Comparison of ENCODE assay signal across 12 cellular contexts in the genomic region with DNA sequence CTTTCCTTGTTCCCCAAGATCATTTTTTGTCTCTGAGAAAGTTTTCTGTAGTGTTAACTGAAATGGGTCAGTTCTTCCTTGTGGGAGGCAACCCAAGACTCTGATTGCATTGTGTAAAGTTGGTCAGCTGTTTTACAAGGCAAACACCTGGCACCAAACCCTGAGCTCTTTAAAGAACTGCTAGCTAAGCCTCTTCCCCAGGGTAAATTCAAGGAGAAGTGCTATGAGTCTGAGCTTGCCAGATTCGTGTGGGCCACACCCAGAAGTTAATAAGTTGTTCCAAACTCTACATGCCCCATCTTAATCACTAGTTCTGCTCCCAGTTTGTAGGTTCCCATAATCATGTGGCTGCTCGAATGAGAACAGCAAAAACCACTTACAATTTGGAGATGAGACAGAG.
DNase-seq lines count a peak whose midpoint lies in the region; ATAC-seq, FAIRE-seq and TF ChIP-seq lines count a peak whose summit lies in the region.
"Had no signal": no experiment of that assay in that cellular context is flagged by ENCODE, and none has a peak within 500 bp of the region (broad histone marks: within the 10 kb centered on the region; RNA-seq: fewer than 3 reads in every experiment).

No MANE protein-coding gene starts in this region.

- WGBS in pancreas, 2 donors: 11 to 17% methylated on average over 2 of the region's 2 CpGs
- WGBS in psoas muscle, 3 donors: 28 to 36% (median 33%) methylated on average over 2 of the region's 2 CpGs

- TF ChIP-seq CTCF in AG10803 (conservative IDR thresholded peaks at IDR 0.05; ENCODE audit: low read length) (no peak), pancreas (IDR thresholded peaks at IDR 0.05) (no peak), psoas muscle (IDR thresholded peaks at IDR 0.05) (no peak)

- H3K27ac ChIP-seq in epithelial cell of prostate: peak overlapping the region; percentile 47
- peak overlapping the region in 3 of 4 donors; percentile 5 to 69 (median 65) for H3K27ac ChIP-seq in pancreas
- H3K27ac ChIP-seq in psoas muscle: no peak overlapping the region

- H3K9me3 ChIP-seq in pancreas (no peaks in the 10 kb centered on the region), psoas muscle (no peaks in the 10 kb centered on the region)

- H3K4me3 ChIP-seq in AG10803 (ENCODE audit: low read length): no peak overlapping the region
- H3K4me3 ChIP-seq in pancreas: no peak overlapping the region
- no peak overlapping the region for H3K4me3 ChIP-seq in psoas muscle
- H3K4me3 ChIP-seq: skin epidermis had no signal

- DNase-seq in AG10803 (ENCODE audit: low read depth) (peak; percentile 41), LoVo (ENCODE audit: low spot score) (peak; percentile 79), epithelial cell of prostate (ENCODE audit: low read depth, low spot score) (peak; percentile 94), pancreas (peak in 4 of 6 donors; percentile 48 to 82 (median 80)), NOMO-1 treated with dmso at 0.1 percent for 144 hours (lab: John Stamatoyannopoulos, UW; ENCODE audit: unreplicated experiment) (no peak), NOMO-1 (lab: John Stamatoyannopoulos, UW; ENCODE audit: unreplicated experiment in 2 of 2) (no peak), psoas muscle (no peak)
- DNase-seq: activated T-cell treated with anti-CD3 and anti-CD28 coated beads, Interleukin-2, amount 50 U/mL, for 1 hour had no signal

- FAIRE-seq in pancreas (lab: Jason Lieb, UNC): peak; percentile 85
- FAIRE-seq: urothelium cell line had no signal

- peaks cover 27 to 55% (median 55%) of the 10 kb centered on the region in 3 donors for H3K4me1 ChIP-seq in pancreas
- no peaks in the 10 kb centered on the region for H3K4me1 ChIP-seq in psoas muscle

- ATAC-seq in pancreas (peak; percentile 87 to 91 (median 89)), HG02938 (IDR thresholded peaks at IDR 0.05; ENCODE audit: unreplicated experiment) (no peak), psoas muscle (no peak)
- ATAC-seq: WTC11 had no signal

- H3K36me3 ChIP-seq in pancreas (no peaks in the 10 kb centered on the region), psoas muscle (ENCODE audit: insufficient read depth in 1 of 2, low read depth in 1 of 2) (no peaks in the 10 kb centered on the region)

- no peaks in the 10 kb centered on the region for H3K27me3 ChIP-seq in pancreas
- H3K27me3 ChIP-seq in psoas muscle (ENCODE audit: insufficient read depth in 3 of 3, low read length in 2 of 3): no peaks in the 10 kb centered on the region

- intact Hi-C loops in pancreas (cut with DNase I): no loop called here
- intact Hi-C loops in psoas muscle (cut with DNase I): no loop called here

Comparison
In these comparisons a context has a peak if more than half of its experiments do, and no peak if none do; other contexts are left out.
1. DNase-seq: peak in AG10803 (single experiment), LoVo (single experiment), epithelial cell of prostate (single experiment) and pancreas (4 of 6); none in NOMO-1 treated with dmso at 0.1 percent for 144 hours (single experiment), NOMO-1 (0 of 2) and psoas muscle (0 of 2).
2. ATAC-seq: peak in pancreas (4 of 4); none in HG02938 (single experiment) and psoas muscle (0 of 4).